ENCODE assay signal across 8 cellular contexts in genomic region chr17:58344047-58344790, GRCh38. TPM values are rescaled to one million over a fixed set of nuclear protein-coding genes. Genes with fewer than 3 reads are reported as not detected.
DNase-seq lines count a peak whose midpoint lies in the region; ATAC-seq, FAIRE-seq and TF ChIP-seq lines count a peak whose summit lies in the region.

No MANE protein-coding gene starts in this region.

- H3K4me3 ChIP-seq in mucosa of rectum (ENCODE audit: low read length in 2 of 2) (peak overlapping the region; percentile 4 to 57), GM23248 (no peak overlapping the region)

- in situ Hi-C loops in GM23248 (cut with MboI) = no loop called here

- H3K9me3 ChIP-seq in mucosa of rectum (ENCODE audit: control insufficient read depth in 2 of 2, low read length in 2 of 2) (no peaks in the 10 kb centered on the region), GM23248 (ENCODE audit: low read depth) (no peaks in the 10 kb centered on the region)

- 59 to 62% methylated on average over 9 of the region's 9 CpGs for WGBS in GM23248 (ENCODE audit: low coverage in 1 of 2, low lambda C conversion rate in 2 of 2, missing lambda C conversion rate in 2 of 2), 2 experiments

- FAIRE-seq in GM12892 (lab: Jason Lieb, UNC) = peak; percentile 94

- TF ChIP-seq POLR2A in GM12892 (IDR thresholded peaks at IDR 0.05; ENCODE audit: low read depth, low read length) = peak; percentile 89

- H4K20me1 ChIP-seq in GM23248 (ENCODE audit: insufficient read depth) = no peaks in the 10 kb centered on the region

- H3F3A ChIP-seq in GM23248 (ENCODE audit: insufficient read depth) = peaks cover 12% of the 10 kb centered on the region; the same call in 1 of the 2 replicates

- H3K4me2 ChIP-seq in GM23248 (ENCODE audit: unreplicated experiment) = no peak overlapping the region

- H3K27ac ChIP-seq in mucosa of rectum (ENCODE audit: low read depth in 2 of 2, low read length in 2 of 2) = peak overlapping the region; percentile 57 to 73
- H3K27ac ChIP-seq in GM23248 = no peak overlapping the region

- peak overlapping the region in 1 of 2 donors; percentile 64 for H3K9ac ChIP-seq in mucosa of rectum (ENCODE audit: low read depth in 1 of 2, low read length in 2 of 2)
- H3K9ac ChIP-seq in GM23248 = no peak overlapping the region

- DNase-seq in GM12892 (ENCODE audit: insufficient read length) = peak; percentile 49
- DNase-seq in NOMO-1 (lab: John Stamatoyannopoulos, UW; ENCODE audit: unreplicated experiment in 2 of 2) = peak; percentile 78 to 88
- DNase-seq in activated T-cell treated with anti-CD3 and anti-CD28 coated beads, Interleukin-2, amount 50 U/mL, for 48 hours = peak; percentile 90
- no peak for DNase-seq in kidney glomerular epithelial cell (lab: John Stamatoyannopoulos, UW)
- no peak for DNase-seq in GM23248
- no peak for DNase-seq in NCI-H2227 treated with DMSO at 0.1 percent for 48 hours (lab: John Stamatoyannopoulos, UW)

- H3K9me2 ChIP-seq in GM23248 (ENCODE audit: insufficient read depth) = no peaks in the 10 kb centered on the region

- H3K4me1 ChIP-seq in mucosa of rectum (ENCODE audit: control insufficient read depth in 2 of 2, insufficient read depth in 2 of 2, low read length in 2 of 2) (peaks cover 10 to 17% of the 10 kb centered on the region in 2 donors), GM23248 (ENCODE audit: insufficient read depth) (peaks cover 5% of the 10 kb centered on the region)

- H3K27me3 ChIP-seq in mucosa of rectum (ENCODE audit: control insufficient read depth in 2 of 2, insufficient read depth in 2 of 2, low read length in 2 of 2) (no peaks in the 10 kb centered on the region), GM23248 (replicated peaks; ENCODE audit: insufficient read depth) (no peaks in the 10 kb centered on the region)

- H3K79me2 ChIP-seq in GM23248 (ENCODE audit: insufficient read depth) = peaks cover 7% of the 10 kb centered on the region; the same call in 1 of the 2 replicates

- no peak overlapping the region for H2AFZ ChIP-seq in GM23248

- H3K36me3 ChIP-seq in mucosa of rectum (ENCODE audit: control insufficient read depth in 2 of 2, insufficient read depth in 2 of 2, low read length in 2 of 2) (peaks cover 52 to 60% of the 10 kb centered on the region in 2 donors), GM23248 (ENCODE audit: low read depth) (peaks cover 41% of the 10 kb centered on the region)

- ATAC-seq in HG02610 (IDR thresholded peaks at IDR 0.05; ENCODE audit: unreplicated experiment) = peak; percentile 89

RNA-seq across cellular contexts. Expression of gene SUPT4H1, which starts 7.8 kb away (rescaled TPM):
- polyA plus RNA-seq in GM12892 (2012; ENCODE audit: missing spikeins) = 94.9 TPM
- total RNA-seq in GM23248 (2014; rRNA removed; shearing (Covaris generic)) = 48.7 and 57.1 TPM in 2 replicates
- polyA plus RNA-seq in GM23248 (2016; fragmentation: Nextera tagmentation; extraction: Ambion mirVana) = 88.7 and 92.1 TPM in 2 replicates

RNA-seq across cellular contexts. Expression of gene TSPOAP1, which starts 15.6 kb away (rescaled TPM):
- polyA plus RNA-seq in GM12892 (2012; ENCODE audit: missing spikeins) = 5.0 TPM
- under 0.01 and 0.76 TPM in 2 replicates for total RNA-seq in GM23248 (2014; rRNA removed; shearing (Covaris generic))
- polyA plus RNA-seq in GM23248 (2016; fragmentation: Nextera tagmentation; extraction: Ambion mirVana) = 0.63 and 1.0 TPM in 2 replicates

Comparison
In these comparisons a context has a peak if more than half of its experiments do, and no peak if none do; other contexts are left out.
1. DNase-seq: peak in GM12892 (single experiment), NOMO-1 (2 of 2) and activated T-cell treated with anti-CD3 and anti-CD28 coated beads, Interleukin-2, amount 50 U/mL, for 48 hours (2 of 2); none in kidney glomerular epithelial cell (single experiment), GM23248 (single experiment) and NCI-H2227 treated with DMSO at 0.1 percent for 48 hours (single experiment).